Comparison of ENCODE assay signal across 9 cellular contexts in the genomic region with DNA sequence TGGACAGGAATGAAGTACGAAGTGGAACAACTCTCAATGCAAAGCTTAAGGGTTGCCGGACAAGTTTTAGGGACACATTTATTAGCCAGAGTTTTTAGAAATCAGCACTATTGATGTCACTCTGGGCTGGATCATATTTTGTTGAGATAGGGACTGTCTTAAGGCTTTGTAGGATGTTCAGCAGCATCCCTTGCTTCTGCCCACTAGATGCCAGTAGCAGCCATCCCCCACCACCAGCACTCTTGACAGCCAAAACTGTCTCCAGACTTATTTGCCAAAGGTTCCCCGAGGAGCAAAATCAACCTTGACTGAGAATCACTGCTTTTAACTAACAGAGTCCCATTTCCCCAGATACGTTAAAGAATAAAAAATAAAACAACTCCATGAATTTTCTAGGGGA.
A peak's percentile ranks its signal among the peaks of the same experiment; 100 is the strongest.
DNase-seq lines count a peak whose midpoint lies in the region; ATAC-seq and TF ChIP-seq lines count a peak whose summit lies in the region.
"Had no signal": no experiment of that assay in that cellular context is flagged by ENCODE, and none has a peak within 500 bp of the region (broad histone marks: within the 10 kb centered on the region; RNA-seq: fewer than 3 reads in every experiment).

No MANE protein-coding gene starts in this region.

- H3K4me3 ChIP-seq in fibroblast of pulmonary artery (replicated peaks; ENCODE audit: low read depth, low read length): no peak overlapping the region

- DNase-seq in GM03348 (ENCODE audit: low spot score) (peak; percentile 12), OCI-M1 (lab: John Stamatoyannopoulos, UW) (peak; percentile 8), fibroblast of pulmonary artery (ENCODE audit: low read depth) (peak; percentile 50), putamen (ENCODE audit: low spot score) (peak; percentile 27), GM19238 (ENCODE audit: insufficient read length, low spot score) (no peak), cerebellar nuclear complex (lab: John Stamatoyannopoulos, UW) (no peak)
- DNase-seq: kidney glomerular epithelial cell had no signal

- no peaks in the 10 kb centered on the region for H3K36me3 Mint-ChIP-seq in activated T-helper 17 cell treated with anti-CD3 and anti-CD28 coated beads, Interleukin-2, amount 50 U/mL, for 72 hours (ENCODE audit: low read depth)

- H3K4me1 Mint-ChIP-seq in activated T-helper 17 cell treated with anti-CD3 and anti-CD28 coated beads, Interleukin-2, amount 50 U/mL, for 72 hours: no peaks in the 10 kb centered on the region

- ATAC-seq in activated T-helper 17 cell treated with anti-CD3 and anti-CD28 coated beads, Interleukin-2, amount 50 U/mL, for 72 hours (replicated peaks): no peak

- H3K27me3 Mint-ChIP-seq in activated T-helper 17 cell treated with anti-CD3 and anti-CD28 coated beads, Interleukin-2, amount 50 U/mL, for 72 hours: no peaks in the 10 kb centered on the region

- H3K27ac Mint-ChIP-seq in activated T-helper 17 cell treated with anti-CD3 and anti-CD28 coated beads, Interleukin-2, amount 50 U/mL, for 72 hours: no peak overlapping the region
- H3K27ac Mint-ChIP-seq: activated T-helper 2 cell treated with anti-CD3 and anti-CD28 coated beads, Interferon-gamma antibody, Interleukin-2, Interleukin-4, amounts not matched to agents 10 μg/mL and 5 μg/mL and 100 μg/mL, durations not matched to agents 14 hours and 24 hours and 36 hours had no signal

- no peak overlapping the region for H3K4me3 Mint-ChIP-seq in activated T-helper 17 cell treated with anti-CD3 and anti-CD28 coated beads, Interleukin-2, amount 50 U/mL, for 72 hours

- peak; percentile 43 for TF ChIP-seq CTCF in fibroblast of pulmonary artery (IDR thresholded peaks at IDR 0.05; ENCODE audit: low read length, missing control alignments)

- H3K9me3 Mint-ChIP-seq in activated T-helper 17 cell treated with anti-CD3 and anti-CD28 coated beads, Interleukin-2, amount 50 U/mL, for 72 hours: peaks cover 6% of the 10 kb centered on the region

Comparison
In these comparisons a context has a peak if more than half of its experiments do, and no peak if none do; other contexts are left out.
1. DNase-seq: peak in GM03348 (single experiment), OCI-M1 (single experiment), fibroblast of pulmonary artery (single experiment) and putamen (single experiment); none in GM19238 (single experiment) and cerebellar nuclear complex (0 of 2).